ENCODE assay signal across 9 cellular contexts in the genomic region with DNA sequence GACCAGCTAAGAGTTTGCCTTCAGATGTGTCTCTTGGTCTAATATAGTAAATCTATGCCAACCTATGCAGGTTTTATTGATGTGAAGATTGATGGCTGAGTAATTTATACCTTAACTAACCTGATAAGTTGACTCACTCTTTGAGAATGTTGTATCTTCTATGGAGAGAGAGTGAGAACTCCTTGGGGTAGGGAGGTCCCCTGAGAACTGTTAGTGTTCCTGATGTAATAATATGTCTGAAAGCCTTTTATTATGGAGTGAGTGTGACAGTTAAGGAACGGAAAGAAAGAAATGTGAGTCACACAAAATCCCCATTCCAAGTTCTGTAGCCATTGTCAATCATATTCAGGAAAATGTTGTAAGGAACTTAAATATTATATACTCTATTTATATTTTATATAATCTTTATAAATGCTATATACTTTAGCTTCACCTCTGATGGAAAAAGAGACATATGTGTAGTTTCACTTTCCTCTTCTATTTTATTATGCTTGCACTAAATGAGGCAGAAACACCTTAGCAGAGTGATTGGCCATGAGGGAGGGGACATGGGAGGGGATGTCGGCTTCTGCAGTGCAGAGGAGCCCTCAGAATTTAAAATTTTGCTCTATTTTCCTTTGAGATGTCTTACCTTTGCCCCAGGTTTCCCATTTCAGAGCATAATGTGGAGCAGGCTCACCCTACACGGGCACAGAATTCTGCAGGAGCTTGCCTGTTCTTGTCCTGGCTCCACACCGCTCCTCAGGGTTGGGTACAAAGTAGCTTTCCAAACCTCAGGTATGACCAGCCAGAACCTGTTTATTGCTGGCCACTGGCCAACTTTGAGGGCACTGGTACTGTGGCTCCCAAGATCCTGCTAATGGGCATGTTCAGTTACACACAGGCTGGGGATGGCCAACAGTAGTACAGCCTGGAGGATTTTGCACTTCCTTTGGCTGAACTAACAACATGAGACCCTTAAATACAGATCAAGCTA. TPM values are rescaled to one million over a fixed set of nuclear protein-coding genes. Genes with fewer than 3 reads are reported as not detected.
DNase-seq lines count a peak whose midpoint lies in the region; ATAC-seq, FAIRE-seq and TF ChIP-seq lines count a peak whose summit lies in the region.
"Had no signal": no experiment of that assay in that cellular context is flagged by ENCODE, and none has a peak within 500 bp of the region (broad histone marks: within the 10 kb centered on the region; RNA-seq: fewer than 3 reads in every experiment).

No MANE protein-coding gene starts in this region.

- no peak overlapping the region for H2AFZ ChIP-seq in HepG2 (ENCODE audit: low read length)

- H3K4me3 Mint-ChIP-seq in CD14-positive monocyte = no peak overlapping the region

- no peaks in the 10 kb centered on the region for H3K79me2 ChIP-seq in HepG2 (ENCODE audit: insufficient read depth, low read length)

- H3K27me3 Mint-ChIP-seq in CD14-positive monocyte (ENCODE audit: low read depth in 3 of 3) = peaks cover 0 to 6% (median 2%) of the 10 kb centered on the region in 3 donors

- no peak for TF ChIP-seq CTCF in right lobe of liver (IDR thresholded peaks at IDR 0.05)
- no peak for TF ChIP-seq CTCF in HepG2 (CRISPR knock-in tag; IDR thresholded peaks at IDR 0.05)
- no peak for TF ChIP-seq CTCF in Panc1 (IDR thresholded peaks at IDR 0.05)
- TF ChIP-seq CTCF in foreskin keratinocyte (conservative IDR thresholded peaks at IDR 0.05) = no peak
- TF ChIP-seq CTCF in CD14-positive monocyte (IDR thresholded peaks at IDR 0.05) = no peak

- no peak overlapping the region for H3K27ac Mint-ChIP-seq in CD14-positive monocyte

- H3K36me3 ChIP-seq in right lobe of liver (no peaks in the 10 kb centered on the region), HepG2 (replicated peaks in 1 of 2; ENCODE audit: control insufficient read depth in 1 of 2, insufficient read depth in 2 of 2, low read length in 2 of 2) (no peaks in the 10 kb centered on the region), Panc1 (ENCODE audit: control insufficient read depth, insufficient read depth, low read length) (no peaks in the 10 kb centered on the region)
- H3K36me3 ChIP-seq: heart right ventricle had no signal

- TF ChIP-seq EP300 in HepG2 (IDR thresholded peaks at IDR 0.05; ENCODE audit: low read depth in 2 of 2, low read length in 2 of 2) (no peak), HepG2 (CRISPR knock-in tag; IDR thresholded peaks at IDR 0.05; ENCODE audit: borderline replicate concordance) (no peak)

- intact Hi-C loops in right lobe of liver (cut with DNase I) = no loop called here
- intact Hi-C loops in HepG2 (cut with micrococcal nuclease; ENCODE audit: unreplicated experiment) = no loop called here
- intact Hi-C loops in Panc1 (cut with micrococcal nuclease; ENCODE audit: unreplicated experiment) = no loop called here
- intact Hi-C loops in CD14-positive monocyte (cut with micrococcal nuclease) = no loop called here

- BruUV-seq in HepG2 (replicated peaks; lab: Mats Ljungman, UMichigan) (no TSS peak), Panc1 (replicated peaks; lab: Mats Ljungman, UMichigan) (no TSS peak)

- TF ChIP-seq RAD21 in HepG2 (CRISPR knock-in tag; IDR thresholded peaks at IDR 0.05) = no peak

- no peak for FAIRE-seq in HepG2 (lab: Jason Lieb, UNC)
- no peak for FAIRE-seq in urothelium cell line (lab: Jason Lieb, UNC)

- H3K4me3 ChIP-seq in right lobe of liver (no peak overlapping the region), HepG2 (replicated peaks in 1 of 3; ENCODE audit: insufficient read depth in 1 of 3, low read depth in 2 of 3, low read length in 3 of 3) (no peak overlapping the region), Panc1 (ENCODE audit: low read depth in 2 of 2, low read length in 2 of 2) (no peak overlapping the region)
- H3K4me3 ChIP-seq: heart right ventricle had no signal

- ATAC-seq in right lobe of liver (peak; percentile 89 to 95 (median 92)), HepG2 (no peak), Panc1 (peak; percentile 50), foreskin keratinocyte (peak; percentile 84), GM21360 (IDR thresholded peaks at IDR 0.05; ENCODE audit: unreplicated experiment) (no peak)
- ATAC-seq: heart right ventricle had no signal

- H3K27me3 ChIP-seq in right lobe of liver = no peaks in the 10 kb centered on the region
- H3K27me3 ChIP-seq in HepG2 (ENCODE audit: control insufficient read depth in 1 of 2, insufficient read depth in 2 of 2, low read length in 2 of 2) = no peaks in the 10 kb centered on the region
- no peaks in the 10 kb centered on the region for H3K27me3 ChIP-seq in Panc1 (ENCODE audit: control insufficient read depth, insufficient read depth, low read length)
- no peaks in the 10 kb centered on the region for H3K27me3 ChIP-seq in foreskin keratinocyte
- H3K27me3 ChIP-seq: heart right ventricle had no signal

- in situ Hi-C loops in HepG2 (cut with HindIII; ENCODE audit: extremely low pct_ligation_motif_present, low pct_unique_long_range_greater_than_20kb) (no loop called here), Panc1 (cut with HindIII; ENCODE audit: low pct_unique_long_range_greater_than_20kb, low sequenced_read_pairs) (no loop called here)

- TF ChIP-seq POLR2A in right lobe of liver (IDR thresholded peaks at IDR 0.05) (no peak), HepG2 (IDR thresholded peaks at IDR 0.05; ENCODE audit: insufficient read depth in 1 of 2, low read depth in 2 of 2, low read length in 2 of 2) (no peak)

- peak; percentile 60 to 82 (median 74) for DNase-seq in right lobe of liver
- no peak for DNase-seq in HepG2 (ENCODE audit: low spot score)
- no peak for DNase-seq in Panc1 (ENCODE audit: low read depth, low spot score)
- peak; percentile 96 to 97 for DNase-seq in foreskin keratinocyte
- peak; percentile 63 for DNase-seq in urothelium cell line (ENCODE audit: low spot score)
- no peak for DNase-seq in GM19238 (ENCODE audit: insufficient read length, low spot score)
- DNase-seq in CD14-positive monocyte (ENCODE audit: low spot score) = no peak
- DNase-seq: heart right ventricle had no signal

- POLR2A ChIA-PET in HepG2 (lab: Yijun Ruan, JAX) = no interaction called here
- POLR2A ChIA-PET in Panc1 (lab: Charles Lee) = interaction anchor here (0.6 to 1.1 kb wide), 2 partner anchors 23 to 243 kb away, joined by 4 to 5 read pairs; no protein-coding TSS in a partner anchor

- H3K4me1 Mint-ChIP-seq in CD14-positive monocyte = peaks cover 14% of the 10 kb centered on the region

- H3K36me3 Mint-ChIP-seq in CD14-positive monocyte = no peaks in the 10 kb centered on the region

- H3K9ac ChIP-seq in HepG2 (ENCODE audit: insufficient read depth, low read depth, low read length) = no peak overlapping the region

- peaks cover 0 to 12% (median 2%) of the 10 kb centered on the region in 4 donors for H3K4me1 ChIP-seq in right lobe of liver
- H3K4me1 ChIP-seq in HepG2 (ENCODE audit: insufficient read depth, low read length) = peaks cover 43% of the 10 kb centered on the region
- peaks cover 54% of the 10 kb centered on the region for H3K4me1 ChIP-seq in Panc1 (ENCODE audit: control insufficient read depth, insufficient read depth, low read length)
- H3K4me1 ChIP-seq in foreskin keratinocyte = peaks cover 34% of the 10 kb centered on the region

- H3K9me3 ChIP-seq in right lobe of liver = no peaks in the 10 kb centered on the region
- H3K9me3 ChIP-seq in HepG2 (ENCODE audit: low read length) = no peaks in the 10 kb centered on the region
- H3K9me3 ChIP-seq in Panc1 (ENCODE audit: control insufficient read depth, insufficient read depth, low read depth, low read length) = no peaks in the 10 kb centered on the region
- H3K9me3 ChIP-seq: heart right ventricle had no signal

- H4K20me1 ChIP-seq in HepG2 (ENCODE audit: insufficient read depth, low read length) = no peaks in the 10 kb centered on the region

- CTCF ChIA-PET in HepG2 (lab: Yijun Ruan, JAX; ENCODE audit: low intra/inter-chr PET ratio, low total read pairs) = no interaction called here
- CTCF ChIA-PET in Panc1 (lab: Charles Lee) = no interaction called here

- H3K9me3 Mint-ChIP-seq in CD14-positive monocyte = peaks cover 0 to 3% (median 0%) of the 10 kb centered on the region in 7 donors

- H3K4me2 ChIP-seq in HepG2 (ENCODE audit: low read depth, low read length) = no peak overlapping the region

- WGBS in right lobe of liver (ENCODE audit: insufficient coverage, low coverage, low lambda C conversion rate, missing lambda C conversion rate) = 54% methylated on average over 4 of the region's 4 CpGs
- 56% methylated on average over 4 of the region's 4 CpGs for WGBS in HepG2 (ENCODE audit: low lambda C conversion rate)

- H3K27ac ChIP-seq in right lobe of liver = peak overlapping the region in 1 of 3 donors; percentile 6
- H3K27ac ChIP-seq in HepG2 (ENCODE audit: extremely low read length, insufficient read depth, low read length) = no peak overlapping the region
- peak overlapping the region; percentile 88 for H3K27ac ChIP-seq in Panc1 (ENCODE audit: low read length)
- peak overlapping the region; percentile 97 for H3K27ac ChIP-seq in foreskin keratinocyte
- H3K27ac ChIP-seq: heart right ventricle had no signal

RNA-seq across cellular contexts. Expression of gene ARF6, which starts 57.7 kb away (rescaled TPM):
- 10 to 100 TPM; 21.1 to 41.4 (median 32.4) TPM for total RNA-seq in right lobe of liver
- total RNA-seq in HepG2 (2016; rRNA removed; fragmentation: Illumina TruSeq; extraction: Trizol) = 31.9 and 36.1 TPM in 2 replicates
- total RNA-seq in HepG2 (2016; cell fraction: cytosol; rRNA removed; fragmentation: Illumina TruSeq; extraction: Trizol; ENCODE audit: low read depth) = 9.3 and 12.2 TPM in 2 replicates
- total RNA-seq in HepG2 (2016; cell fraction: insoluble cytoplasmic fraction; rRNA removed; fragmentation: Illumina TruSeq; extraction: Trizol) = 35.0 TPM in 2 replicates
- 33.5 and 36.6 TPM in 2 replicates for total RNA-seq in HepG2 (2016; cell fraction: membrane; rRNA removed; fragmentation: Illumina TruSeq; extraction: Trizol)
- 18.8 and 19.2 TPM in 2 replicates for total RNA-seq in HepG2 (2016; cell fraction: nucleus; rRNA removed; fragmentation: Illumina TruSeq; extraction: Trizol)
- 12.7 and 13.6 TPM in 2 replicates for polyA plus RNA-seq in HepG2 (2011; rRNA removed)
- polyA plus RNA-seq in HepG2 (2011; cell fraction: cytosol; rRNA removed) = 10.4 and 11.2 TPM in 2 replicates
- 8.5 TPM in 2 replicates for polyA plus RNA-seq in HepG2 (2011; cell fraction: nucleus; rRNA removed)
- 22.3 and 22.4 TPM in 2 replicates for polyA plus RNA-seq in HepG2 (2012)
- polyA plus RNA-seq in HepG2 (2016; cell fraction: cytosol; fragmentation: Illumina TruSeq; extraction: Trizol; ENCODE audit: low read depth) = 7.1 and 10.0 TPM in 2 replicates
- 45.6 and 46.6 TPM in 2 replicates for polyA plus RNA-seq in HepG2 (2016; cell fraction: insoluble cytoplasmic fraction; fragmentation: Illumina TruSeq; extraction: Trizol; ENCODE audit: low read depth)
- 20.3 and 27.1 TPM in 2 replicates for polyA plus RNA-seq in HepG2 (2016; cell fraction: membrane; fragmentation: Illumina TruSeq; extraction: Trizol; ENCODE audit: low read depth)
- 31.2 and 33.5 TPM in 2 replicates for polyA plus RNA-seq in HepG2 (2016; cell fraction: nucleus; fragmentation: Illumina TruSeq; extraction: Trizol; ENCODE audit: insufficient read depth, low read depth)
- polyA minus RNA-seq in HepG2 (2011; rRNA and poly(A)+ RNA removed; ENCODE audit: low replicate concordance) = 13.8 and 26.7 TPM in 2 replicates
- polyA minus RNA-seq in HepG2 (2011; cell fraction: cytosol; rRNA and poly(A)+ RNA removed) = 9.2 and 10.8 TPM in 2 replicates
- 10.3 and 10.9 TPM in 2 replicates for polyA minus RNA-seq in HepG2 (2011; cell fraction: nucleus; rRNA and poly(A)+ RNA removed)
- total RNA-seq in Panc1 (2021; ENCODE audit: unreplicated experiment) = 63.2 TPM
- 51.1 TPM for polyA plus RNA-seq in Panc1 (2012; ENCODE audit: insufficient read length)
- total RNA-seq in foreskin keratinocyte = 103 and 110 TPM in 2 replicates
- 60.3 and 66.0 TPM in 2 replicates for polyA plus RNA-seq in foreskin keratinocyte
- 100 to 1,000 TPM; 120 to 136 TPM for polyA plus RNA-seq in CD14-positive monocyte

Comparison
In these comparisons a context has a peak if more than half of its experiments do, and no peak if none do; other contexts are left out.
1. ATAC-seq: peak in right lobe of liver (4 of 4), Panc1 (single experiment) and foreskin keratinocyte (single experiment); none in HepG2 (single experiment) and GM21360 (single experiment).
2. DNase-seq: peak in right lobe of liver (3 of 3), foreskin keratinocyte (2 of 2) and urothelium cell line (single experiment); none in HepG2 (single experiment), Panc1 (single experiment), GM19238 (single experiment) and CD14-positive monocyte (single experiment).